ENCODE assay signal across 27 cellular contexts in the genomic region with DNA sequence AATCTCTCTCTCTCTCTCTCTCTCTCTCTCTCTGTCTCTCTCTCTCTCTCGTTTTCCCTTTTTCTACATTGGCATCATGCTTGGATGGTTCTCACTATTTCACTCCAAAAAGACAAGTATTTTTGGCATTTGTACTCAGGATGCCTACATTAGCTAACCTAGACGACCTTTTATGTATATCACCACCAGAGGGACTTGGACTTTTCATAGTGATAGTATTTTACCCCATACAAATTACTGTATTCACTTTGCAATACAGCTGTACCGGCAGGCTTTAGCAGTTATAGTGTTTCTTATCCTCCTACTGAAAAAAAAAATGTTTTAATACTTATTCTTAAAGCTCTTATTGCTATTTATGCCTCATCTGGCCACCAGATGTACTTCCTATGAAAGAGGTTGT.
DNase-seq lines count a peak whose midpoint lies in the region; ATAC-seq, FAIRE-seq and TF ChIP-seq lines count a peak whose summit lies in the region.
"Had no signal": no experiment of that assay in that cellular context is flagged by ENCODE, and none has a peak within 500 bp of the region (broad histone marks: within the 10 kb centered on the region; RNA-seq: fewer than 3 reads in every experiment).

No MANE protein-coding gene starts in this region.

- WGBS in SK-N-SH (ENCODE audit: low lambda C conversion rate) = 31% methylated on average over 3 of the region's 3 CpGs

- TF ChIP-seq EP300 in SK-N-SH (IDR thresholded peaks at IDR 0.05; ENCODE audit: borderline replicate concordance in 1 of 2, low read depth in 1 of 2, low read length in 1 of 2) = no peak

- H3K9me3 ChIP-seq in SK-N-SH = no peaks in the 10 kb centered on the region
- H3K9me3 ChIP-seq: Caco-2, heart left ventricle, tibial artery had no signal

- no peaks in the 10 kb centered on the region for H3K27me3 Mint-ChIP-seq in glutamatergic neuron (ENCODE audit: unreplicated experiment)
- no peaks in the 10 kb centered on the region for H3K27me3 Mint-ChIP-seq in stimulated activated naive B cell treated with anti-CD40 and anti-IgM and Interleukin-4, amounts not matched to agents 10 μg/mL and 1 μg/mL and 100 μg/mL, for 72 hours
- H3K27me3 Mint-ChIP-seq: activated CD8-positive, alpha-beta T cell treated with anti-CD3 and anti-CD28 coated beads for 36 hours; B cell; memory B cell; stimulated activated naive CD8-positive, alpha-beta T cell treated with anti-CD3 and anti-CD28 coated beads, Interleukin-15, amount 100 ng/mL, for 72 hours had no signal

- H3K4me1 ChIP-seq in SK-N-SH (ENCODE audit: control insufficient read depth in 1 of 2, insufficient read depth in 2 of 2, low read depth in 1 of 2, low read length in 1 of 2) = no peaks in the 10 kb centered on the region
- H3K4me1 ChIP-seq: Caco-2, heart left ventricle, tibial artery had no signal

- H3K36me3 Mint-ChIP-seq in glutamatergic neuron (ENCODE audit: unreplicated experiment) = no peaks in the 10 kb centered on the region
- no peaks in the 10 kb centered on the region for H3K36me3 Mint-ChIP-seq in stimulated activated naive B cell treated with anti-CD40 and anti-IgM and Interleukin-4, amounts not matched to agents 10 μg/mL and 1 μg/mL and 100 μg/mL, for 72 hours
- H3K36me3 Mint-ChIP-seq: memory B cell had no signal

- CTCF ChIA-PET in SK-N-SH (lab: Yijun Ruan, JAX) = interaction anchor here (0.7 to 0.8 kb wide), 3 partner anchors 10 to 18 kb away, joined by 3 read pairs; no protein-coding TSS in a partner anchor

- TF ChIP-seq RAD21 in SK-N-SH (IDR thresholded peaks at IDR 0.05; ENCODE audit: low read length) = no peak; the same call in 1 of the 2 replicates

- H3K9me2 ChIP-seq in SK-N-SH = no peaks in the 10 kb centered on the region

- POLR2A ChIA-PET in SK-N-SH (lab: Yijun Ruan, JAX) = no interaction called here

- H3K4me3 Mint-ChIP-seq in glutamatergic neuron (ENCODE audit: unreplicated experiment) = no peak overlapping the region
- no peak overlapping the region for H3K4me3 Mint-ChIP-seq in stimulated activated naive B cell treated with anti-CD40 and anti-IgM and Interleukin-4, amounts not matched to agents 10 μg/mL and 1 μg/mL and 100 μg/mL, for 72 hours
- H3K4me3 Mint-ChIP-seq: activated CD8-positive, alpha-beta T cell treated with anti-CD3 and anti-CD28 coated beads for 36 hours; B cell; memory B cell; stimulated activated naive CD8-positive, alpha-beta T cell treated with anti-CD3 and anti-CD28 coated beads, Interleukin-15, amount 100 ng/mL, for 72 hours had no signal

- no peaks in the 10 kb centered on the region for H3K36me3 ChIP-seq in SK-N-SH (replicated peaks in 1 of 2; ENCODE audit: control insufficient read depth in 1 of 2, insufficient read depth in 2 of 2, low read length in 1 of 2)
- H3K36me3 ChIP-seq: heart left ventricle, tibial artery had no signal

- no peak overlapping the region for H3K27ac ChIP-seq in SK-N-SH (ENCODE audit: low read depth in 2 of 2, low read length in 1 of 2)
- H3K27ac ChIP-seq: heart left ventricle, SK-N-MC, tibial artery had no signal

- no peak for ATAC-seq in stimulated activated naive B cell treated with anti-CD40 and anti-IgM and Interleukin-4, amounts not matched to agents 10 μg/mL and 1 μg/mL and 100 μg/mL, for 72 hours (replicated peaks)
- ATAC-seq: activated CD8-positive, alpha-beta T cell treated with anti-CD3 and anti-CD28 coated beads for 36 hours; heart left ventricle; left colon; stimulated activated naive CD8-positive, alpha-beta T cell treated with anti-CD3 and anti-CD28 coated beads, Interleukin-15, amount 100 ng/mL, for 72 hours had no signal

- H3K79me2 ChIP-seq in SK-N-SH (ENCODE audit: insufficient read depth) = no peaks in the 10 kb centered on the region

- H3K9me3 Mint-ChIP-seq in glutamatergic neuron (ENCODE audit: unreplicated experiment) = no peaks in the 10 kb centered on the region
- no peaks in the 10 kb centered on the region for H3K9me3 Mint-ChIP-seq in stimulated activated naive B cell treated with anti-CD40 and anti-IgM and Interleukin-4, amounts not matched to agents 10 μg/mL and 1 μg/mL and 100 μg/mL, for 72 hours
- H3K9me3 Mint-ChIP-seq: activated CD8-positive, alpha-beta T cell treated with anti-CD3 and anti-CD28 coated beads for 36 hours had no signal

- no peaks in the 10 kb centered on the region for H3F3A ChIP-seq in SK-N-SH (replicated peaks; ENCODE audit: insufficient read depth)

- H3K9ac ChIP-seq in SK-N-SH = no peak overlapping the region

- no peak overlapping the region for H3K4me3 ChIP-seq in SK-N-SH (ENCODE audit: low read depth in 2 of 2, low read length in 1 of 2)
- H3K4me3 ChIP-seq: heart left ventricle, SK-N-MC, tibial artery had no signal

- H4K20me1 ChIP-seq in SK-N-SH (ENCODE audit: insufficient read depth) = no peaks in the 10 kb centered on the region

- no peak overlapping the region for H3K4me2 ChIP-seq in SK-N-SH

- no peak for TF ChIP-seq POLR2A in GM12892 (IDR thresholded peaks at IDR 0.05; ENCODE audit: low read depth, low read length)

- peaks cover 2% of the 10 kb centered on the region for H3K4me1 Mint-ChIP-seq in glutamatergic neuron (ENCODE audit: low read depth, unreplicated experiment)
- H3K4me1 Mint-ChIP-seq in stimulated activated naive B cell treated with anti-CD40 and anti-IgM and Interleukin-4, amounts not matched to agents 10 μg/mL and 1 μg/mL and 100 μg/mL, for 72 hours = no peaks in the 10 kb centered on the region
- H3K4me1 Mint-ChIP-seq: B cell; memory B cell; stimulated activated naive CD8-positive, alpha-beta T cell treated with anti-CD3 and anti-CD28 coated beads, Interleukin-15, amount 100 ng/mL, for 72 hours had no signal

- DNase-seq in DMS 273 (lab: John Stamatoyannopoulos, UW; ENCODE audit: unreplicated experiment) = peak; percentile 57
- DNase-seq in Kasumi-1 (lab: John Stamatoyannopoulos, UW) = peak; percentile 46 to 60
- DNase-seq in SK-N-SH = peak; percentile 4
- DNase-seq in glutamatergic neuron = no peak
- no peak for DNase-seq in AG20443 (ENCODE audit: low spot score)
- no peak for DNase-seq in stimulated activated naive B cell treated with anti-CD40 and anti-IgM and Interleukin-4, amounts not matched to agents 10 μg/mL and 1 μg/mL and 100 μg/mL, for 72 hours
- DNase-seq in GM12892 (ENCODE audit: insufficient read length) = no peak
- DNase-seq: activated CD8-positive, alpha-beta T cell treated with anti-CD3 and anti-CD28 coated beads for 36 hours; activated effector memory CD4-positive, alpha-beta T cell treated with anti-CD3 and anti-CD28 coated beads, Interleukin-2, amount 50 U/mL, for 16 hours; activated T-cell treated with anti-CD3 and anti-CD28 coated beads for 4 hours; Caco-2; heart left ventricle; left colon; NCI-H187 treated with DMSO at 0.1 percent for 48 hours; NCI-H345; retina; RPMI8226; stimulated activated CD4-positive, alpha-beta T cell treated with anti-CD3 and anti-CD28 coated beads, Interleukin-4, amount 100 ng/mL, for 4 hours; stimulated activated naive CD8-positive, alpha-beta T cell treated with anti-CD3 and anti-CD28 coated beads, Interleukin-15, amount 100 ng/mL, for 72 hours; T-helper 9 cell; tibial artery had no signal

- H3K27me3 ChIP-seq in SK-N-SH (ENCODE audit: insufficient read depth) = no peaks in the 10 kb centered on the region
- H3K27me3 ChIP-seq: heart left ventricle, tibial artery had no signal

- H2AFZ ChIP-seq in SK-N-SH (ENCODE audit: low read depth) = no peak overlapping the region

- FAIRE-seq in GM12892 (lab: Jason Lieb, UNC) = no peak
- FAIRE-seq: colon, GM18507, H54 had no signal

- no peak overlapping the region for H3K27ac Mint-ChIP-seq in glutamatergic neuron (ENCODE audit: unreplicated experiment)
- no peak overlapping the region for H3K27ac Mint-ChIP-seq in stimulated activated naive B cell treated with anti-CD40 and anti-IgM and Interleukin-4, amounts not matched to agents 10 μg/mL and 1 μg/mL and 100 μg/mL, for 72 hours
- H3K27ac Mint-ChIP-seq: activated CD8-positive, alpha-beta T cell treated with anti-CD3 and anti-CD28 coated beads for 36 hours; B cell; memory B cell; stimulated activated naive CD8-positive, alpha-beta T cell treated with anti-CD3 and anti-CD28 coated beads, Interleukin-15, amount 100 ng/mL, for 72 hours had no signal

- TF ChIP-seq CTCF in SK-N-SH (IDR thresholded peaks at IDR 0.05) (peak; percentile 42), glutamatergic neuron (IDR thresholded peaks at IDR 0.05; ENCODE audit: partially characterized antibody, unreplicated experiment) (peak; percentile 49)

TF ChIP-seq in SK-N-SH, 30 proteins besides CTCF, POLR2A, EP300 and RAD21:
- TF ChIP-seq SMC3 (IDR thresholded peaks at IDR 0.05; ENCODE audit: low read depth, low read length) (no peak), NFIC (IDR thresholded peaks at IDR 0.05; ENCODE audit: borderline replicate concordance) (no peak), SIN3A (IDR thresholded peaks at IDR 0.05; ENCODE audit: borderline replicate concordance, low read depth, low read length) (no peak), YY1 (IDR thresholded peaks at IDR 0.05; ENCODE audit: low read depth) (no peak), RFX5 (IDR thresholded peaks at IDR 0.05; ENCODE audit: low read length) (no peak), FOXM1 (IDR thresholded peaks at IDR 0.05; ENCODE audit: low read depth) (no peak)
- TF ChIP-seq, protein P1, sequence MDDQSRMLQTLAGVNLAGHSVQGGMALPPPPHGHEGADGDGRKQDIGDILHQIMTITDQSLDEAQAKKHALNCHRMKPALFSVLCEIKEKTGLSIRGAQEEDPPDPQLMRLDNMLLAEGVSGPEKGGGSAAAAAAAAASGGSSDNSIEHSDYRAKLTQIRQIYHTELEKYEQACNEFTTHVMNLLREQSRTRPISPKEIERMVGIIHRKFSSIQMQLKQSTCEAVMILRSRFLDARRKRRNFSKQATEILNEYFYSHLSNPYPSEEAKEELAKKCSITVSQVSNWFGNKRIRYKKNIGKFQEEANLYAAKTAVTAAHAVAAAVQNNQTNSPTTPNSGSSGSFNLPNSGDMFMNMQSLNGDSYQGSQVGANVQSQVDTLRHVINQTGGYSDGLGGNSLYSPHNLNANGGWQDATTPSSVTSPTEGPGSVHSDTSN (IDR thresholded peaks at IDR 0.05) = no peak

Comparison
In these comparisons a context has a peak if more than half of its experiments do, and no peak if none do; other contexts are left out.
1. DNase-seq: peak in DMS 273 (single experiment), Kasumi-1 (2 of 2) and SK-N-SH (single experiment); none in glutamatergic neuron (single experiment), AG20443 (single experiment), stimulated activated naive B cell treated with anti-CD40 and anti-IgM and Interleukin-4, amounts not matched to agents 10 μg/mL and 1 μg/mL and 100 μg/mL, for 72 hours (single experiment) and GM12892 (single experiment).